8 cellular contexts compared by ENCODE assay signal in the genomic region with DNA sequence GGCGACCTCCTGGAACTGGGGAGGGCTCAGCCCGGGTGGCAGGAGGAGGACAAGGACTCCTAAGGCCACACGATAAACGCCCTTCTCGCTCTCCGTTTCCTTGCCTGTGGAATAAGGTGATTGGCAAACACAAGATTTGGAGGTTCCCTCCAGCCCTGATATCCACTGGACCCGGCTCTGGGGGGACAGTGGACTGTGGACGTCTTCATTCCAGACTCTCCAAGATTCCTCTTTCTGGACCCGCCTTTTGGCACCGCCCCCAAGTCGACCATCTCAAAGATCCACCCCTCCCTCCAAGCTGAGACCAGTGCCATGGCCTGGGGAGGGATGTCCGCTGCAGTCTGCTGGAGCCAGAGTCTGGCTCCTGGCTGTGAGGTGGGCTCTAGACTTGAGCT. TPM values are rescaled to one million over a fixed set of nuclear protein-coding genes. Genes with fewer than 3 reads are reported as not detected.
DNase-seq lines count a peak whose midpoint lies in the region; ATAC-seq and TF ChIP-seq lines count a peak whose summit lies in the region.

No MANE protein-coding gene starts in this region.

- peak; percentile 30 for DNase-seq in COLO668 (lab: John Stamatoyannopoulos, UW; ENCODE audit: unreplicated experiment)
- peak; percentile 27 for DNase-seq in LHCN-M2 (ENCODE audit: low read depth)
- peak; percentile 40 for DNase-seq in cerebellar cortex (ENCODE audit: low spot score)
- DNase-seq in right lobe of liver: no peak
- peak; percentile 18 for DNase-seq in transverse colon
- DNase-seq in activated CD8-positive, alpha-beta memory T cell treated with anti-CD3 and anti-CD28 coated beads, Interleukin-2, amount 50 U/mL, for 48 hours: no peak

- no peak for ATAC-seq in right lobe of liver
- no peak for ATAC-seq in HG02884 (IDR thresholded peaks at IDR 0.05; ENCODE audit: unreplicated experiment)
- ATAC-seq in GM18498 (IDR thresholded peaks at IDR 0.05; ENCODE audit: unreplicated experiment): no peak

- no peak for TF ChIP-seq EP300 in transverse colon (IDR thresholded peaks at IDR 0.05; ENCODE audit: low read depth)

- no peak overlapping the region for H3K27ac ChIP-seq in right lobe of liver
- H3K27ac ChIP-seq in transverse colon: peak overlapping the region; percentile 9 to 44 (median 30)

- H3K36me3 ChIP-seq in right lobe of liver (no peaks in the 10 kb centered on the region), transverse colon (peaks cover 0 to under 1% (median 0%) of the 10 kb centered on the region in 4 donors)

- H3K27me3 ChIP-seq in right lobe of liver (no peaks in the 10 kb centered on the region), transverse colon (no peaks in the 10 kb centered on the region)

- TF ChIP-seq CTCF in right lobe of liver (IDR thresholded peaks at IDR 0.05) (no peak), transverse colon (IDR thresholded peaks at IDR 0.05) (no peak)

- no peak for TF ChIP-seq POLR2A in right lobe of liver (IDR thresholded peaks at IDR 0.05)
- no peak for TF ChIP-seq POLR2A in transverse colon (IDR thresholded peaks at IDR 0.05)

- H3K9me3 ChIP-seq in right lobe of liver (no peaks in the 10 kb centered on the region), transverse colon (no peaks in the 10 kb centered on the region)

- in situ Hi-C loops in transverse colon (cut with MboI; ENCODE audit: low pct_ligation_motif_present in 1 of 4, low pct_unique_long_range_greater_than_20kb in 1 of 4, low sequenced_read_pairs in 3 of 4): no loop called here

- intact Hi-C loops in right lobe of liver (cut with DNase I): no loop called here
- intact Hi-C loops in transverse colon (cut with DNase I; ENCODE audit: low total_unique reads): no loop called here

- peaks cover 0 to 30% (median 2%) of the 10 kb centered on the region in 4 donors for H3K4me1 ChIP-seq in right lobe of liver
- H3K4me1 ChIP-seq in transverse colon: peaks cover 5 to 16% (median 9%) of the 10 kb centered on the region in 4 donors

- 50% methylated on average over 2 of the region's 12 CpGs for WGBS in right lobe of liver (ENCODE audit: insufficient coverage, low coverage, low lambda C conversion rate, missing lambda C conversion rate)
- WGBS in transverse colon (ENCODE audit: low coverage in 1 of 2), 2 donors: 7% methylated on average over 12 of the region's 12 CpGs; no CpG with 5 or more reads in 1 of the 2 donors

- H3K4me3 ChIP-seq in right lobe of liver: peak overlapping the region; percentile 41 to 65 (median 47)
- H3K4me3 ChIP-seq in transverse colon: peak overlapping the region; percentile 33 to 61 (median 46)

RNA-seq across cellular contexts. Expression of a gene that starts 23.6 kb away (rescaled TPM):
- total RNA-seq in LHCN-M2 (2014; rRNA removed) (16.6 and 17.6 TPM in 2 replicates), right lobe of liver (1 to 10 TPM; 1.5 to 4.9 (median 3.0) TPM), transverse colon (10 to 100 TPM in 3 of 4 donors, 1 to 10 TPM in 1; 9.0 to 28.7 (median 17.9) TPM)
- polyA plus RNA-seq in LHCN-M2 (2012): 3.9 TPM

RNA-seq across cellular contexts. Expression of a gene that starts 46.1 kb away (rescaled TPM):
- total RNA-seq in LHCN-M2 (2014; rRNA removed) (6.6 and 7.9 TPM in 2 replicates), right lobe of liver (1 to 10 TPM; 2.6 to 5.9 (median 4.7) TPM), transverse colon (10 to 100 TPM in 1 of 4 donors, 1 to 10 TPM in 3; 2.4 to 22.1 (median 9.5) TPM)
- polyA plus RNA-seq in LHCN-M2 (2012): 6.0 TPM

Comparison
In these comparisons a context has a peak if more than half of its experiments do, and no peak if none do; other contexts are left out.
1. DNase-seq: peak in COLO668 (single experiment), LHCN-M2 (single experiment), cerebellar cortex (single experiment) and transverse colon (single experiment); none in right lobe of liver (0 of 3) and activated CD8-positive, alpha-beta memory T cell treated with anti-CD3 and anti-CD28 coated beads, Interleukin-2, amount 50 U/mL, for 48 hours (single experiment).
2. H3K27ac ChIP-seq: peak in transverse colon (4 of 4); none in right lobe of liver (0 of 3).